ENCODE assay signal across 33 cellular contexts in the genomic region with DNA sequence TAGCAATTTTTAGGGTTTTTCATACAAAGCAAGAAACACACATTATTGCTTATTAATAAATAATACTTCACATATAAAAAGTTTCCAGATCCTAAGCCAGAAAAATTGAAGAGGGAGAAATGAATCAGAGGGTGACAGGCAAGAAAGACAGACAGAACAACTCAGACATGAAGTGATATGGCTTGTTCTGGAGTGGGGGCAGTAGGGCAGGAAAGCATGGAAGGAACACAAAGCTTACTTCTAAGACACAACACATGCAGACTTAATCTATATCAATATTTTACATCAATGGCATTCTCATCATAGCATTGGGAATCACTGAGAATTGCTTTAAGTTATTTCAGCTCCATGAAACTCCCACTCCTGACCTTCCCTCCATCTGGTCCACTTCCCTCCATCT.
"Had no signal": no experiment of that assay in that cellular context is flagged by ENCODE, and none has a peak within 500 bp of the region (broad histone marks: within the 10 kb centered on the region; RNA-seq: fewer than 3 reads in every experiment).

No MANE protein-coding gene starts in this region.

- H3K4me3 Mint-ChIP-seq: activated CD4-positive, alpha-beta memory T cell treated with anti-CD3 and anti-CD28 coated beads for 36 hours; activated CD4-positive, alpha-beta T cell treated with anti-CD3 and anti-CD28 coated beads, Interleukin-2, amount 10 ng/mL, durations not matched to agents 7 days and 5 days; activated naive CD4-positive, alpha-beta T cell treated with anti-CD3 and anti-CD28 coated beads, Interleukin-2, amount 50 U/mL, for 24 hours; activated naive CD8-positive, alpha-beta T cell treated with anti-CD3 and anti-CD28 coated beads, Interleukin-2, amount 10 ng/mL, durations not matched to agents 7 days and 5 days; T-helper 1 cell treated with Interleukin-12 subunit alpha and Interleukin-12 subunit beta and Interleukin-4 antibody, amounts not matched to agents 30 μg/mL and 1 μg/mL, for 36 hours had no signal

- H3K27me3 Mint-ChIP-seq: activated CD4-positive, alpha-beta memory T cell treated with anti-CD3 and anti-CD28 coated beads for 36 hours; activated CD4-positive, alpha-beta T cell treated with anti-CD3 and anti-CD28 coated beads, Interleukin-2, amount 10 ng/mL, durations not matched to agents 7 days and 5 days; activated naive CD4-positive, alpha-beta T cell treated with anti-CD3 and anti-CD28 coated beads, Interleukin-2, amount 50 U/mL, for 24 hours; activated naive CD8-positive, alpha-beta T cell treated with anti-CD3 and anti-CD28 coated beads, Interleukin-2, amount 10 ng/mL, durations not matched to agents 7 days and 5 days had no signal

- H3K27me3 ChIP-seq: ascending aorta, cardiac muscle cell, Peyer's patch, SJSA1 had no signal

- H3K27ac ChIP-seq: ascending aorta, cardiac muscle cell, Peyer's patch, SJSA1, WERI-Rb-1 had no signal

- H3K4me3 ChIP-seq: ascending aorta, cardiac muscle cell, MG63, Peyer's patch, SJSA1 had no signal

- H3K9ac ChIP-seq: SK-N-SH had no signal

- H3K4me1 ChIP-seq: ascending aorta, Peyer's patch, SJSA1 had no signal

- DNase-seq: activated CD4-positive, alpha-beta memory T cell treated with anti-CD3 and anti-CD28 coated beads for 36 hours; activated CD4-positive, alpha-beta T cell treated with anti-CD3 and anti-CD28 coated beads, Interleukin-2, amount 10 ng/mL, durations not matched to agents 7 days and 5 days; activated CD8-positive, alpha-beta memory T cell treated with anti-CD3 and anti-CD28 coated beads, Interleukin-2, amount 50 U/mL, for 4 hours; activated gamma-delta T cell; activated naive CD4-positive, alpha-beta T cell treated with Interleukin-2 at 50 U/mL for 16 hours; activated naive CD8-positive, alpha-beta T cell treated with anti-CD3 and anti-CD28 coated beads, Interleukin-2, amount 10 ng/mL, durations not matched to agents 7 days and 5 days; activated T-cell treated with anti-CD3 and anti-CD28 coated beads, Interleukin-2, amount 50 U/mL, for 48 hours; amygdala; cerebellar nuclear complex; Kasumi-1; MG63; NCI-H1048; NCI-H1436 treated with DMSO at 0.1 percent for 48 hours; NCI-H1694 treated with DMSO at 0.1 percent for 48 hours; NCI-H2029; NCI-H2107; NCI-H2171; NCI-H510A; NCI-H526; NCI-H748 treated with DMSO at 0.1 percent for 48 hours; NK-92 treated with Interleukin-12 subunit alpha and Interleukin-12 subunit beta, amount 100 ng/mL, for 24 hours; PC-3; Peyer's patch; RPMI8226; SHP77 treated with DMSO at 0.1 percent for 48 hours; SK-N-SH; T-helper 9 cell; WERI-Rb-1 had no signal

- H3K27ac Mint-ChIP-seq: activated CD4-positive, alpha-beta memory T cell treated with anti-CD3 and anti-CD28 coated beads for 36 hours; activated CD4-positive, alpha-beta T cell treated with anti-CD3 and anti-CD28 coated beads, Interleukin-2, amount 10 ng/mL, durations not matched to agents 7 days and 5 days; activated naive CD8-positive, alpha-beta T cell treated with anti-CD3 and anti-CD28 coated beads, Interleukin-2, amount 10 ng/mL, durations not matched to agents 7 days and 5 days; T-helper 1 cell treated with Interleukin-12 subunit alpha and Interleukin-12 subunit beta and Interleukin-4 antibody, amounts not matched to agents 30 μg/mL and 1 μg/mL, for 36 hours had no signal

- H3K4me2 ChIP-seq: SK-N-SH had no signal

- H3K9me2 ChIP-seq: SK-N-SH had no signal

- ATAC-seq: PC-3 had no signal

- H3K36me3 ChIP-seq: ascending aorta, cardiac muscle cell, MG63, Peyer's patch, SJSA1, WERI-Rb-1 had no signal

- H3K9me3 ChIP-seq: ascending aorta, MG63, Peyer's patch, SJSA1, SK-N-SH had no signal

- H3K9me3 Mint-ChIP-seq: activated CD4-positive, alpha-beta memory T cell treated with anti-CD3 and anti-CD28 coated beads for 36 hours; activated CD4-positive, alpha-beta T cell treated with anti-CD3 and anti-CD28 coated beads, Interleukin-2, amount 10 ng/mL, durations not matched to agents 7 days and 5 days; activated naive CD4-positive, alpha-beta T cell treated with anti-CD3 and anti-CD28 coated beads, Interleukin-2, amount 50 U/mL, for 24 hours; activated naive CD8-positive, alpha-beta T cell treated with anti-CD3 and anti-CD28 coated beads, Interleukin-2, amount 10 ng/mL, durations not matched to agents 7 days and 5 days; T-helper 1 cell treated with Interleukin-12 subunit alpha and Interleukin-12 subunit beta and Interleukin-4 antibody, amounts not matched to agents 30 μg/mL and 1 μg/mL, for 36 hours had no signal

- H3K36me3 Mint-ChIP-seq: activated CD4-positive, alpha-beta memory T cell treated with anti-CD3 and anti-CD28 coated beads for 36 hours; activated naive CD4-positive, alpha-beta T cell treated with anti-CD3 and anti-CD28 coated beads, Interleukin-2, amount 50 U/mL, for 24 hours had no signal
